18 cellular contexts compared by ENCODE assay signal in genomic region chr1:238438296-238439275, GRCh38.
DNase-seq lines count a peak whose midpoint lies in the region; ATAC-seq, FAIRE-seq and TF ChIP-seq lines count a peak whose summit lies in the region.
"Had no signal": no experiment of that assay in that cellular context is flagged by ENCODE, and none has a peak within 500 bp of the region (broad histone marks: within the 10 kb centered on the region; RNA-seq: fewer than 3 reads in every experiment).

No MANE protein-coding gene starts in this region.

- no peak for ATAC-seq in GM19455 (IDR thresholded peaks at IDR 0.05; ENCODE audit: unreplicated experiment)

- CTCF ChIA-PET in Calu3 (lab: Charles Lee): interaction anchor here (0.7 kb wide), 1 partner anchor 268 kb away, joined by 3 read pairs; no protein-coding TSS in a partner anchor

- H3K4me3 Mint-ChIP-seq in Calu3 (ENCODE audit: low read depth, unreplicated experiment): no peak overlapping the region

- intact Hi-C loops in Calu3 (cut with micrococcal nuclease; ENCODE audit: unreplicated experiment): no loop called here

- peaks cover 8% of the 10 kb centered on the region for H3K4me1 Mint-ChIP-seq in Calu3 (ENCODE audit: low read depth, unreplicated experiment)

- no peak overlapping the region for H3K27ac Mint-ChIP-seq in Calu3 (ENCODE audit: unreplicated experiment)

- no TSS peak for BruUV-seq in Calu3 (replicated peaks; lab: Mats Ljungman, UMichigan)

- FAIRE-seq in RCC 7860 (lab: Jason Lieb, UNC): peak; percentile 98
- FAIRE-seq: G401.6, H54 had no signal

- H3K36me3 Mint-ChIP-seq in Calu3 (ENCODE audit: insufficient read depth, unreplicated experiment): no peaks in the 10 kb centered on the region

- peaks cover 3% of the 10 kb centered on the region for H3K9me3 Mint-ChIP-seq in Calu3 (ENCODE audit: low read depth, unreplicated experiment)

- DNase-seq in Calu3: peak; percentile 13
- peak; percentile 59 for DNase-seq in RCC 7860 (ENCODE audit: low spot score)
- peak; percentile 81 for DNase-seq in kidney glomerular epithelial cell (lab: John Stamatoyannopoulos, UW)
- DNase-seq in retina: peak; percentile 3
- no peak for DNase-seq in superior temporal gyrus (ENCODE audit: extremely low spot score)
- DNase-seq in globus pallidus (ENCODE audit: low spot score): no peak
- DNase-seq: Caco-2, DMS79, KG1, NCI-H1092, NCI-H1694 treated with DMSO at 0.1 percent for 48 hours, NCI-H446, NCI-H748 treated with DMSO at 0.1 percent for 48 hours, Peyer's patch, SIG-M5 had no signal

- no peaks in the 10 kb centered on the region for H3K27me3 Mint-ChIP-seq in Calu3 (ENCODE audit: unreplicated experiment)

- no peak for TF ChIP-seq CTCF in Calu3 (IDR thresholded peaks at IDR 0.05; ENCODE audit: unreplicated experiment)

Comparison
In these comparisons a context has a peak if more than half of its experiments do, and no peak if none do; other contexts are left out.
1. DNase-seq: peak in Calu3 (single experiment), RCC 7860 (single experiment), kidney glomerular epithelial cell (single experiment) and retina (single experiment); none in superior temporal gyrus (single experiment) and globus pallidus (single experiment).